16 cellular contexts compared by ENCODE assay signal in genomic region chr18:12766986-12767433, GRCh38.
DNase-seq lines count a peak whose midpoint lies in the region; ATAC-seq and TF ChIP-seq lines count a peak whose summit lies in the region.
"Had no signal": no experiment of that assay in that cellular context is flagged by ENCODE, and none has a peak within 500 bp of the region (broad histone marks: within the 10 kb centered on the region; RNA-seq: fewer than 3 reads in every experiment).

No MANE protein-coding gene starts in this region.

- POLR2A ChIA-PET in naive thymus-derived CD8-positive, alpha-beta T cell (lab: Charles Lee): no interaction called here

- H3K36me3 ChIP-seq in cardiac muscle cell: no peaks in the 10 kb centered on the region
- no peaks in the 10 kb centered on the region for H3K36me3 ChIP-seq in stomach
- H3K36me3 ChIP-seq: breast epithelium, vagina had no signal

- peak overlapping the region; percentile 5 for H3K27ac ChIP-seq in cardiac muscle cell
- H3K27ac ChIP-seq in stomach: no peak overlapping the region
- H3K27ac ChIP-seq: breast epithelium, vagina had no signal

- H3K4me1 Mint-ChIP-seq in naive thymus-derived CD8-positive, alpha-beta T cell: no peaks in the 10 kb centered on the region
- H3K4me1 Mint-ChIP-seq: activated CD4-positive, alpha-beta T cell treated with anti-CD3 and anti-CD28 coated beads for 36 hours; activated naive CD8-positive, alpha-beta T cell treated with anti-CD3 and anti-CD28 coated beads for 36 hours had no signal

- TF ChIP-seq POLR2A in stomach (IDR thresholded peaks at IDR 0.05): no peak

- no peak overlapping the region for H3K27ac Mint-ChIP-seq in naive thymus-derived CD8-positive, alpha-beta T cell
- H3K27ac Mint-ChIP-seq: activated CD4-positive, alpha-beta T cell treated with anti-CD3 and anti-CD28 coated beads for 36 hours; activated naive CD8-positive, alpha-beta T cell treated with anti-CD3 and anti-CD28 coated beads for 36 hours had no signal

- intact Hi-C loops in cardiac septum (cut with DNase I) (no loop called here), stomach (cut with DNase I; ENCODE audit: low total_unique reads) (no loop called here)

- H3K9me3 Mint-ChIP-seq in naive thymus-derived CD8-positive, alpha-beta T cell: no peaks in the 10 kb centered on the region
- H3K9me3 Mint-ChIP-seq: activated naive CD8-positive, alpha-beta T cell treated with anti-CD3 and anti-CD28 coated beads for 36 hours had no signal

- H3K36me3 Mint-ChIP-seq in naive thymus-derived CD8-positive, alpha-beta T cell: peaks cover 0 to 5% (median 2%) of the 10 kb centered on the region in 3 donors
- H3K36me3 Mint-ChIP-seq: activated naive CD8-positive, alpha-beta T cell treated with anti-CD3 and anti-CD28 coated beads for 36 hours had no signal

- H3K9me3 ChIP-seq in cardiac muscle cell (ENCODE audit: low read depth) (no peaks in the 10 kb centered on the region), stomach (no peaks in the 10 kb centered on the region)
- H3K9me3 ChIP-seq: breast epithelium, vagina had no signal

- no peak for TF ChIP-seq EP300 in stomach (IDR thresholded peaks at IDR 0.05)

- 14 to 41% (median 29%) methylated on average over 8 to 13 of the region's 13 CpGs for WGBS in stomach, 5 donors

- no peak for ATAC-seq in naive thymus-derived CD8-positive, alpha-beta T cell
- ATAC-seq: activated CD4-positive, alpha-beta T cell treated with anti-CD3 and anti-CD28 coated beads for 36 hours had no signal

- H3K27me3 ChIP-seq in cardiac muscle cell (no peaks in the 10 kb centered on the region), stomach (no peaks in the 10 kb centered on the region)
- H3K27me3 ChIP-seq: breast epithelium, vagina had no signal

- peaks cover 0 to 1% (median 0%) of the 10 kb centered on the region in 5 donors for H3K27me3 Mint-ChIP-seq in naive thymus-derived CD8-positive, alpha-beta T cell
- H3K27me3 Mint-ChIP-seq: activated CD4-positive, alpha-beta T cell treated with anti-CD3 and anti-CD28 coated beads for 36 hours; activated naive CD8-positive, alpha-beta T cell treated with anti-CD3 and anti-CD28 coated beads for 36 hours had no signal

- in situ Hi-C loops in astrocyte of the spinal cord (cut with HindIII; ENCODE audit: low sequenced_read_pairs): no loop called here

- no peaks in the 10 kb centered on the region for H3K4me1 ChIP-seq in cardiac muscle cell (ENCODE audit: low read depth)
- H3K4me1 ChIP-seq in stomach: peaks cover 0 to 8% (median 0%) of the 10 kb centered on the region in 4 donors
- H3K4me1 ChIP-seq: breast epithelium, vagina had no signal

- no peak overlapping the region for H3K4me3 ChIP-seq in cardiac muscle cell
- no peak overlapping the region for H3K4me3 ChIP-seq in astrocyte of the spinal cord (ENCODE audit: low read depth, low read length)
- no peak overlapping the region for H3K4me3 ChIP-seq in stomach
- H3K4me3 ChIP-seq: breast epithelium, vagina had no signal

- DNase-seq in cardiac muscle cell (ENCODE audit: low read depth in 1 of 2, low spot score in 1 of 2) (peak in 1 of 2 donors; percentile 54), cardiac septum (ENCODE audit: low spot score) (no peak), astrocyte of the spinal cord (ENCODE audit: low read depth, low spot score) (no peak), islet precursor cell (peak; percentile 83), stomach (peak; percentile 49), NCI-H1092 (lab: John Stamatoyannopoulos, UW) (no peak), midbrain (lab: John Stamatoyannopoulos, UW) (no peak)
- DNase-seq in naive thymus-derived CD8-positive, alpha-beta T cell: no peak
- DNase-seq: activated CD4-positive, alpha-beta T cell treated with anti-CD3 and anti-CD28 coated beads for 36 hours; activated naive CD8-positive, alpha-beta T cell treated with anti-CD3 and anti-CD28 coated beads for 36 hours; effector CD8-positive, alpha-beta T cell; hypothalamus; NCI-H1694; SIG-M5 had no signal

- H3K4me3 Mint-ChIP-seq in naive thymus-derived CD8-positive, alpha-beta T cell: no peak overlapping the region
- H3K4me3 Mint-ChIP-seq: activated CD4-positive, alpha-beta T cell treated with anti-CD3 and anti-CD28 coated beads for 36 hours; activated naive CD8-positive, alpha-beta T cell treated with anti-CD3 and anti-CD28 coated beads for 36 hours had no signal

- TF ChIP-seq CTCF in cardiac muscle cell (IDR thresholded peaks at IDR 0.05; ENCODE audit: low read depth, low read length): no peak
- peak; percentile 1 for TF ChIP-seq CTCF in astrocyte of the spinal cord (IDR thresholded peaks at IDR 0.05; ENCODE audit: low read depth, low read length)
- no peak for TF ChIP-seq CTCF in stomach (IDR thresholded peaks at IDR 0.05)

Comparison
In these comparisons a context has a peak if more than half of its experiments do, and no peak if none do; other contexts are left out.
1. DNase-seq: peak in islet precursor cell (single experiment) and stomach (single experiment); none in cardiac septum (single experiment), astrocyte of the spinal cord (single experiment), naive thymus-derived CD8-positive, alpha-beta T cell (0 of 10), NCI-H1092 (single experiment) and midbrain (single experiment).